18 cellular contexts compared by ENCODE assay signal in the genomic region with DNA sequence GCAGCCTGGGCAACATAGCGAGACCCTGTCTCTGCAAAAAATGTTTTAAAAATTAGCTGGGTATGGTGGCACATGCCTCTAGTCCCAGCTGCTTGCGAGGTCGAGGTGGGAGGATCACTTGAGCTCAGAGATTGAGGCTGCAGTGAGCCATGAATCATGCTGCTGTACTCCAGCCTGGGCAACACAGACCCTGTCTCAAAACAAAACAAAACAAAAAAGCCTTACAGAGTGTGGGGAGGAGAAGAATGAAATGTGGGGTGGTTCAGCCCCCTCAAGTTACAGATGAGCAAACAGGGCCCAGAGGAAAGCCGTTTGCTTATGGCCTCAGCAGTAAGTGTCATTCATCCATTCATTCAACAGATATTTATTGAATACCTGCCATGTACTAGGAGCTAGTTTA. TPM values are rescaled to one million over a fixed set of nuclear protein-coding genes. Genes with fewer than 3 reads are reported as not detected.
DNase-seq lines count a peak whose midpoint lies in the region; ATAC-seq, FAIRE-seq and TF ChIP-seq lines count a peak whose summit lies in the region.
"Had no signal": no experiment of that assay in that cellular context is flagged by ENCODE, and none has a peak within 500 bp of the region (broad histone marks: within the 10 kb centered on the region; RNA-seq: fewer than 3 reads in every experiment).

No MANE protein-coding gene starts in this region.

- H3K9me3 ChIP-seq in GM23248 (ENCODE audit: low read depth): no peaks in the 10 kb centered on the region
- no peaks in the 10 kb centered on the region for H3K9me3 ChIP-seq in K562 (replicated peaks; ENCODE audit: control insufficient read depth, insufficient read depth, low read depth, low read length)
- H3K9me3 ChIP-seq in uterus: no peaks in the 10 kb centered on the region
- H3K9me3 ChIP-seq: sigmoid colon, tibial nerve had no signal

- TF ChIP-seq POLR2A in K562 (conservative IDR thresholded peaks at IDR 0.05) (no peak), uterus (IDR thresholded peaks at IDR 0.05) (no peak)

- BruUV-seq in K562 (replicated peaks; lab: Mats Ljungman, UMichigan): no TSS peak

- no peak for FAIRE-seq in K562 (lab: Jason Lieb, UNC)

- H3K4me2 ChIP-seq in GM23248 (ENCODE audit: unreplicated experiment) (no peak overlapping the region), K562 (ENCODE audit: insufficient read depth, low read length) (no peak overlapping the region)

- H2AFZ ChIP-seq in GM23248: no peak overlapping the region
- no peak overlapping the region for H2AFZ ChIP-seq in K562 (ENCODE audit: low read depth, low read length)

- no peaks in the 10 kb centered on the region for H3K79me2 ChIP-seq in GM23248 (ENCODE audit: insufficient read depth)
- no peaks in the 10 kb centered on the region for H3K79me2 ChIP-seq in K562 (ENCODE audit: control insufficient read depth, insufficient read depth, low read length)

- no peaks in the 10 kb centered on the region for H3K27me3 ChIP-seq in GM23248 (replicated peaks; ENCODE audit: insufficient read depth)
- no peaks in the 10 kb centered on the region for H3K27me3 ChIP-seq in K562 (ENCODE audit: control insufficient read depth in 2 of 2, insufficient read depth in 2 of 2, low read length in 2 of 2)
- no peaks in the 10 kb centered on the region for H3K27me3 ChIP-seq in layer of hippocampus (ENCODE audit: control insufficient read depth, insufficient read depth, low read length)
- no peaks in the 10 kb centered on the region for H3K27me3 ChIP-seq in uterus
- H3K27me3 ChIP-seq: sigmoid colon, tibial nerve had no signal

- WGBS in GM23248 (ENCODE audit: low coverage in 1 of 2, low lambda C conversion rate in 2 of 2, missing lambda C conversion rate in 2 of 2), 2 experiments: 55 to 67% methylated on average over 4 of the region's 4 CpGs
- WGBS in K562 (ENCODE audit: insufficient coverage, low coverage, missing lambda C conversion rate): 45% methylated on average over 4 of the region's 4 CpGs

- no peak overlapping the region for H3K27ac ChIP-seq in GM23248
- no peak overlapping the region for H3K27ac ChIP-seq in K562 (ENCODE audit: extremely low read depth, low read depth, low read length)
- peak overlapping the region; percentile 22 for H3K27ac ChIP-seq in layer of hippocampus (ENCODE audit: low read depth, low read length)
- no peak overlapping the region for H3K27ac ChIP-seq in uterus
- H3K27ac ChIP-seq: sigmoid colon, tibial nerve had no signal

- intact Hi-C loops in K562 (cut with micrococcal nuclease) (no loop called here), uterus (cut with DNase I; ENCODE audit: low total_unique reads) (no loop called here)

- ATAC-seq in K562: no peak
- no peak for ATAC-seq in HG03469 (IDR thresholded peaks at IDR 0.05; ENCODE audit: unreplicated experiment)
- no peak for ATAC-seq in HG03039 (IDR thresholded peaks at IDR 0.05; ENCODE audit: unreplicated experiment)

- H3K4me3 ChIP-seq in GM23248 (no peak overlapping the region), K562 (no peak overlapping the region), uterus (no peak overlapping the region)
- H3K4me3 ChIP-seq: sigmoid colon, tibial nerve had no signal

- CTCF ChIA-PET in K562 (lab: Yijun Ruan, JAX; ENCODE audit: low intra/inter-chr PET ratio): interaction anchor here (0.6 kb wide), 1 partner anchor 9 kb away, joined by 3 read pairs; no protein-coding TSS in a partner anchor

- POLR2A ChIA-PET in K562 (lab: Yijun Ruan, JAX): interaction anchor here (0.9 to 1.0 kb wide), 2 partner anchors 8 to 13 kb away, joined by 3 to 5 read pairs; no protein-coding TSS in a partner anchor

- H4K20me1 ChIP-seq in GM23248 (ENCODE audit: insufficient read depth) (no peaks in the 10 kb centered on the region), K562 (replicated peaks; ENCODE audit: control insufficient read depth, insufficient read depth, low read length) (no peaks in the 10 kb centered on the region)

- no peak for TF ChIP-seq CTCF in K562 (IDR thresholded peaks at IDR 0.05 in 2 of 3, conservative IDR thresholded peaks at IDR 0.05 in 1 of 3; ENCODE audit: insufficient read depth in 2 of 3, low read depth in 1 of 3, low read length in 3 of 3)
- no peak for TF ChIP-seq CTCF in uterus (IDR thresholded peaks at IDR 0.05)

- H3K9me2 ChIP-seq in GM23248 (ENCODE audit: insufficient read depth): no peaks in the 10 kb centered on the region

- no peaks in the 10 kb centered on the region for H3K9me1 ChIP-seq in K562 (ENCODE audit: control insufficient read depth, insufficient read depth, low read length)

- H3K4me1 ChIP-seq in GM23248 (ENCODE audit: insufficient read depth): peaks cover 6% of the 10 kb centered on the region; the same call in 1 of the 2 replicates
- peaks cover 7 to 12% of the 10 kb centered on the region in 2 experiments; a peak in 4 of 5 replicates for H3K4me1 ChIP-seq in K562 (replicated peaks in 1 of 2; ENCODE audit: control insufficient read depth in 2 of 2, insufficient read depth in 2 of 2, low read length in 2 of 2)
- H3K4me1 ChIP-seq in uterus: no peaks in the 10 kb centered on the region
- H3K4me1 ChIP-seq: sigmoid colon had no signal

- no peak for TF ChIP-seq EP300 in K562 (IDR thresholded peaks at IDR 0.05; ENCODE audit: low read length)

- no peak overlapping the region for H3K9ac ChIP-seq in GM23248
- no peak overlapping the region for H3K9ac ChIP-seq in K562 (ENCODE audit: insufficient read depth in 1 of 2, low read depth in 2 of 2, low read length in 2 of 2)

- no peak for TF ChIP-seq RAD21 in K562 (CRISPR knock-in tag; conservative IDR thresholded peaks at IDR 0.05 in 1 of 2, IDR thresholded peaks at IDR 0.05 in 1 of 2)

- H3K36me3 ChIP-seq in GM23248 (ENCODE audit: low read depth): no peaks in the 10 kb centered on the region
- peaks cover 57% of the 10 kb centered on the region; the same call in 2 of the 3 replicates for H3K36me3 ChIP-seq in K562 (ENCODE audit: control insufficient read depth, insufficient read depth, low read length)
- H3K36me3 ChIP-seq in uterus: no peaks in the 10 kb centered on the region
- H3K36me3 ChIP-seq: sigmoid colon had no signal

- no peaks in the 10 kb centered on the region for H3F3A ChIP-seq in GM23248 (ENCODE audit: insufficient read depth)

- DNase-seq in GM23248 (peak; percentile 23), M059J (ENCODE audit: low read depth) (peak; percentile 46), K562 (ENCODE audit: extremely low read depth in 1 of 4, low spot score in 3 of 4) (no peak), uterus (no peak), NCI-H1436 (lab: John Stamatoyannopoulos, UW) (no peak)
- DNase-seq: activated CD8-positive, alpha-beta memory T cell treated with anti-CD3 and anti-CD28 coated beads for 24 hours; DMS 273 treated with DMSO at 0.1 percent for 48 hours; MM.1S; NCI-H187 treated with DMSO at 0.1 percent for 48 hours; NCI-H510A treated with DMSO at 0.1 percent for 48 hours; OCI-M1; sigmoid colon; stimulated activated CD4-positive, alpha-beta T cell treated with anti-CD3 and anti-CD28 coated beads, Interleukin-2, amount 100 ng/mL, for 48 hours; stimulated activated CD8-positive, alpha-beta memory T cell treated with anti-CD3 and anti-CD28 coated beads, Interleukin-4, amount 100 ng/mL, for 48 hours had no signal

- in situ Hi-C loops in GM23248 (cut with MboI) (no loop called here), K562 (cut with MboI) (no loop called here)

TF ChIP-seq in K562, 482 proteins besides CTCF, POLR2A, EP300 and RAD21:
- TF ChIP-seq PHF21A (IDR thresholded peaks at IDR 0.05; ENCODE audit: borderline replicate concordance, low read depth) (no peak), ZNF121 (CRISPR knock-in tag; conservative IDR thresholded peaks at IDR 0.05) (0 out of 2 replicates have a peak, but pooled peaks have one; percentile 5)

RNA-seq across cellular contexts. Expression of a gene that starts 40.7 kb away (rescaled TPM):
- total RNA-seq in GM23248 (2014; rRNA removed; shearing (Covaris generic)): 0.38 and 1.7 TPM in 2 replicates
- polyA plus RNA-seq in GM23248 (2016; fragmentation: Nextera tagmentation; extraction: Ambion mirVana) (1.1 and 1.2 TPM in 2 replicates), K562 (2011; rRNA removed) (33.0 and 33.1 TPM in 2 replicates), K562 (2014; fragmentation: Illumina TruSeq; extraction: Trizol) (46.3 and 49.0 TPM in 2 replicates), K562 (2014; fragmentation: Nextera tagmentation; extraction: Ambion mirVana) (1 to 10 TPM; 2.4 to 2.9 TPM), K562 (2014; rRNA removed) (35.5 and 36.9 TPM in 2 replicates)
- 24.8 and 34.2 TPM in 2 replicates for total RNA-seq in M059J (2014; rRNA removed; shearing (Covaris generic))
- total RNA-seq in K562 (2011; cell fraction: chromatin; rRNA removed; ENCODE audit: low replicate concordance): 64.2 and 141 TPM in 2 replicates
- total RNA-seq in K562 (2011; cell fraction: nucleolus; rRNA removed): 77.4 and 79.9 TPM in 2 replicates
- total RNA-seq in K562 (2011; cell fraction: nucleoplasm; rRNA removed): 68.8 and 76.8 TPM in 2 replicates
- total RNA-seq in K562 (2014; rRNA removed) (54.8 and 67.3 TPM in 2 replicates), K562 (2014; rRNA removed; fragmentation: Illumina TruSeq; extraction: Trizol) (25.7 and 30.1 TPM in 2 replicates), K562 (2015; rRNA removed; fragmentation: Illumina TruSeq; extraction: Trizol) (40.5 and 44.4 TPM in 2 replicates), K562 (2021) (61.0 and 62.4 TPM in 2 replicates), uterus (10 to 100 TPM; 10.8 to 51.8 (median 14.6) TPM)
- 33.1 and 54.6 TPM in 2 replicates for polyA plus RNA-seq in K562 (2011; cell fraction: cytosol; rRNA removed)
- 41.1 and 53.3 TPM in 2 replicates for polyA plus RNA-seq in K562 (2011; cell fraction: nucleus; rRNA removed)
- 49.6 and 51.4 TPM in 2 replicates for polyA plus RNA-seq in K562 (2012)
- 30.0 and 44.2 TPM in 2 replicates for polyA minus RNA-seq in K562 (2011; rRNA and poly(A)+ RNA removed)
- polyA minus RNA-seq in K562 (2011; cell fraction: cytosol; rRNA and poly(A)+ RNA removed): 40.6 and 44.9 TPM in 2 replicates
- 22.8 and 34.9 TPM in 2 replicates for polyA minus RNA-seq in K562 (2011; cell fraction: nucleus; rRNA and poly(A)+ RNA removed)

Comparison
In these comparisons a context has a peak if more than half of its experiments do, and no peak if none do; other contexts are left out.
1. DNase-seq: peak in GM23248 (single experiment) and M059J (single experiment); none in K562 (0 of 4), uterus (0 of 2) and NCI-H1436 (single experiment).